In genomic region chr19:43446746-43447489, GRCh38 we compare ENCODE assay signal across 8 cellular contexts. TPM values are rescaled to one million over a fixed set of nuclear protein-coding genes. Genes with fewer than 3 reads are reported as not detected.
DNase-seq lines count a peak whose midpoint lies in the region; ATAC-seq lines count a peak whose summit lies in the region.

No MANE protein-coding gene starts in this region.

- DNase-seq in AG08396 (ENCODE audit: low spot score) (peak; percentile 80), NCI-H2227 treated with DMSO at 0.1 percent for 48 hours (lab: John Stamatoyannopoulos, UW) (peak; percentile 56), left colon (peak; percentile 60 to 70)
- DNase-seq in activated CD4-positive, CD25-positive, alpha-beta regulatory T cell treated with anti-CD3 and anti-CD28 coated beads, Interleukin-2, amount 50 U/mL, for 72 hours = peak; percentile 76
- DNase-seq in central memory CD4-positive, alpha-beta T cell = peak; percentile 75
- DNase-seq in stimulated activated CD4-positive, alpha-beta T cell treated with anti-CD3 and anti-CD28 coated beads, Interleukin-4, amount 100 ng/mL, for 1 hour = peak; percentile 78

- ATAC-seq in GM19351 (IDR thresholded peaks at IDR 0.05; ENCODE audit: unreplicated experiment) (peak; percentile 57), left colon (peak; percentile 90), GM18909 (IDR thresholded peaks at IDR 0.05; ENCODE audit: poor library complexity, unreplicated experiment) (no peak)

- intact Hi-C loops in left colon (cut with DNase I, micrococcal nuclease) = loop anchor here (2.0 to 10.0 kb wide), 3 partner anchors 72 to 208 kb away; no protein-coding TSS in a partner anchor

RNA-seq across cellular contexts. Expression of gene LYPD3, which starts 18.5 kb away (rescaled TPM):
- total RNA-seq in left colon = under 1 TPM; 0.21 to 0.56 TPM

RNA-seq across cellular contexts. Expression of gene TEX101, which starts 32.2 kb away (rescaled TPM):
- under 1 TPM; 0.27 to 0.34 TPM for total RNA-seq in left colon

RNA-seq across cellular contexts. Expression of gene PHLDB3, which starts 57.6 kb away (rescaled TPM):
- 10 to 100 TPM in 1 of 2 donors, 1 to 10 TPM in 1; 9.7 to 11.6 TPM for total RNA-seq in left colon
